ENCODE assay signal across 8 cellular contexts in the genomic region with DNA sequence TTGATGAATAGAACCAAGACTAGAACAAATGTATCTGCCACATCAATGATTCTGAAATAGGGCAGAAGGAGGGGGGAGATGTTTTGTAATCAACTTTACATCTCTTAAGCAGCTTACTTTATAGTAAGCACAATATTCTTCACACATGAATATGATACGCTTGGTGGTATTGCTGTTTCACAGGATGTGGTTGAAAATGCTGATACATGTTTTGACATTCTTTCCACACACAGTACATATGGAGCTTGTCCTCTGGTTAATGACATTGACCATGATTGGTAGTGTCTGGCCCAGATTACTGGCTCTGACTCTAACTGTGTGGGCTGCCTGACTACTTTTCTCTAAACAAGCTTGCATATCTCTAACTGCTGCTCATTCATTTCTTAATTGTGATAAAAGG.
DNase-seq lines count a peak whose midpoint lies in the region; ATAC-seq and TF ChIP-seq lines count a peak whose summit lies in the region.

No MANE protein-coding gene starts in this region.

- no peaks in the 10 kb centered on the region for H3K9me3 Mint-ChIP-seq in stimulated activated naive CD8-positive, alpha-beta T cell treated with anti-CD3 and anti-CD28 coated beads, Interleukin-15, amount 100 ng/mL, for 72 hours
- H3K9me3 Mint-ChIP-seq in H9 = no peaks in the 10 kb centered on the region

- H3K27me3 ChIP-seq in OCI-LY1 (ENCODE audit: insufficient read depth, low read length) (no peaks in the 10 kb centered on the region), fibroblast of lung (ENCODE audit: control insufficient read depth, insufficient read depth, low read length) (no peaks in the 10 kb centered on the region), mesendoderm (ENCODE audit: insufficient read depth, low read length, poor library complexity) (no peaks in the 10 kb centered on the region), H9 (ENCODE audit: insufficient read depth, low read length) (no peaks in the 10 kb centered on the region)

- H2BK120ac ChIP-seq in mesendoderm (ENCODE audit: low read depth, low read length) (no peak overlapping the region), H9 (ENCODE audit: low read depth, low read length, poor library complexity, severe bottlenecking) (no peak overlapping the region)

- no peak overlapping the region for H2BK20ac ChIP-seq in H9 (ENCODE audit: low read depth, low read length, poor library complexity, severe bottlenecking)

- peak; percentile 68 for ATAC-seq in GM21529 (IDR thresholded peaks at IDR 0.05; ENCODE audit: unreplicated experiment)
- ATAC-seq in stimulated activated naive CD8-positive, alpha-beta T cell treated with anti-CD3 and anti-CD28 coated beads, Interleukin-15, amount 100 ng/mL, for 72 hours = peak; percentile 98

- H3K36me3 ChIP-seq in OCI-LY1 (ENCODE audit: insufficient read depth, low read length) = peaks cover 23% of the 10 kb centered on the region; the same call in 1 of the 2 replicates
- H3K36me3 ChIP-seq in fibroblast of lung (ENCODE audit: control insufficient read depth, insufficient read depth, low read length) = no peaks in the 10 kb centered on the region
- H3K36me3 ChIP-seq in mesendoderm (ENCODE audit: control insufficient read depth, insufficient read depth, low read length) = no peaks in the 10 kb centered on the region

- H3K79me2 ChIP-seq in OCI-LY1 (ENCODE audit: insufficient read depth, low read length) (peaks cover 11% of the 10 kb centered on the region; the same call in 1 of the 2 replicates), fibroblast of lung (ENCODE audit: control insufficient read depth, insufficient read depth, low read length) (peaks cover 44% of the 10 kb centered on the region), mesendoderm (ENCODE audit: control insufficient read depth, insufficient read depth, low read length) (peaks cover 4% of the 10 kb centered on the region), H9 (ENCODE audit: insufficient read depth, low read length) (0 out of 2 replicates have a peak, but pooled peaks cover 2% of the 10 kb centered on the region)

- peaks cover 49% of the 10 kb centered on the region for H3K4me1 Mint-ChIP-seq in stimulated activated naive CD8-positive, alpha-beta T cell treated with anti-CD3 and anti-CD28 coated beads, Interleukin-15, amount 100 ng/mL, for 72 hours
- peaks cover 3 to 5% of the 10 kb centered on the region in 2 experiments; a peak in 3 of 4 replicates for H3K4me1 Mint-ChIP-seq in H9

- H2AFZ ChIP-seq in OCI-LY1 (ENCODE audit: low read length) = no peak overlapping the region
- no peak overlapping the region for H2AFZ ChIP-seq in fibroblast of lung (ENCODE audit: low read length)
- H2AFZ ChIP-seq in H9 (ENCODE audit: low read length) = no peak overlapping the region

- H4K20me1 ChIP-seq in OCI-LY1 (ENCODE audit: insufficient read depth, low read length) = no peaks in the 10 kb centered on the region
- H4K20me1 ChIP-seq in fibroblast of lung (ENCODE audit: control insufficient read depth, extremely low read depth, insufficient read depth, low read length) = no peaks in the 10 kb centered on the region
- no peaks in the 10 kb centered on the region for H4K20me1 ChIP-seq in H9 (ENCODE audit: control insufficient read depth, insufficient read depth, insufficient read length)

- H4K5ac ChIP-seq in mesendoderm (ENCODE audit: low read length) (no peak overlapping the region), H9 (ENCODE audit: insufficient read length, low read depth, low read length) (no peak overlapping the region)

- no peak overlapping the region for H3K23ac ChIP-seq in mesendoderm (ENCODE audit: low read length)
- H3K23ac ChIP-seq in H9 (ENCODE audit: insufficient read length, low read depth, low read length) = no peak overlapping the region

- peak overlapping the region; percentile 10 to 64 for H3K27ac Mint-ChIP-seq in stimulated activated naive CD8-positive, alpha-beta T cell treated with anti-CD3 and anti-CD28 coated beads, Interleukin-15, amount 100 ng/mL, for 72 hours
- H3K27ac Mint-ChIP-seq in H9 = no peak overlapping the region

- no peak overlapping the region for H4K91ac ChIP-seq in H9 (ENCODE audit: insufficient read length, low read depth, low read length)

- H3K9ac ChIP-seq in OCI-LY1 (ENCODE audit: low read length) (no peak overlapping the region), fibroblast of lung (ENCODE audit: insufficient read depth, low read length) (no peak overlapping the region), mesendoderm (ENCODE audit: low read length) (no peak overlapping the region), H9 (ENCODE audit: extremely low read depth, insufficient read length, low read length) (no peak overlapping the region)

- H3K4me1 ChIP-seq in OCI-LY1 (ENCODE audit: insufficient read depth, low read length, severe bottlenecking) (peaks cover 4% of the 10 kb centered on the region), fibroblast of lung (ENCODE audit: control insufficient read depth, extremely low read depth, insufficient read depth, low read length) (peaks cover 22% of the 10 kb centered on the region), mesendoderm (ENCODE audit: control insufficient read depth, low read depth, low read length) (no peaks in the 10 kb centered on the region), H9 (ENCODE audit: insufficient read depth, low read length) (0 out of 2 replicates have a peak, but pooled peaks cover 2% of the 10 kb centered on the region)

- H3K79me1 ChIP-seq in mesendoderm (ENCODE audit: low read length) = peaks cover 10% of the 10 kb centered on the region
- H3K79me1 ChIP-seq in H9 (ENCODE audit: insufficient read depth, low read depth, low read length, poor library complexity, severe bottlenecking) = no peaks in the 10 kb centered on the region

- H3K23me2 ChIP-seq in H9 (ENCODE audit: insufficient read length, low read depth, low read length, poor library complexity, severe bottlenecking) = no peaks in the 10 kb centered on the region

- H2BK5ac ChIP-seq in mesendoderm (ENCODE audit: low read length) = no peak overlapping the region
- no peak overlapping the region for H2BK5ac ChIP-seq in H9 (ENCODE audit: insufficient read length, low read length)

- H3K27ac ChIP-seq in OCI-LY1 (ENCODE audit: low read depth, low read length, poor library complexity, severe bottlenecking) = peak overlapping the region; percentile 13
- peak overlapping the region; percentile 57 for H3K27ac ChIP-seq in fibroblast of lung (ENCODE audit: insufficient read depth, low read length)
- no peak overlapping the region for H3K27ac ChIP-seq in mesendoderm (ENCODE audit: low read depth, low read length)
- H3K27ac ChIP-seq in H9 (ENCODE audit: insufficient read length, low read depth, low read length) = no peak overlapping the region

- DNase-seq in GM03348 (ENCODE audit: low spot score) = peak; percentile 49
- DNase-seq in fibroblast of lung (ENCODE audit: low read depth in 2 of 2) = peak; percentile 94
- peak; percentile 17 to 46 for DNase-seq in stimulated activated naive CD8-positive, alpha-beta T cell treated with anti-CD3 and anti-CD28 coated beads, Interleukin-15, amount 100 ng/mL, for 72 hours
- DNase-seq in 8988T = no peak
- no peak for DNase-seq in mesendoderm
- DNase-seq in H9 = no peak

- H3T11ph ChIP-seq in H9 (ENCODE audit: low read length) = no peak overlapping the region

- H3K27me3 Mint-ChIP-seq in stimulated activated naive CD8-positive, alpha-beta T cell treated with anti-CD3 and anti-CD28 coated beads, Interleukin-15, amount 100 ng/mL, for 72 hours = no peaks in the 10 kb centered on the region
- no peaks in the 10 kb centered on the region for H3K27me3 Mint-ChIP-seq in H9 (ENCODE audit: low read depth)

- H2AK5ac ChIP-seq in mesendoderm (ENCODE audit: low read length) (no peak overlapping the region), H9 (ENCODE audit: insufficient read length, low read length) (no peak overlapping the region)

- H2BK15ac ChIP-seq in mesendoderm (replicated peaks; ENCODE audit: low read depth) (no peak overlapping the region), H9 (ENCODE audit: low read depth, low read length) (no peak overlapping the region)

- no peaks in the 10 kb centered on the region; a peak in 1 of 7 replicates for H3K36me3 Mint-ChIP-seq in H9 (ENCODE audit: insufficient read depth in 1 of 3, low read depth in 3 of 3)

- H3F3A ChIP-seq in OCI-LY1 (ENCODE audit: insufficient read depth, low read length) = no peaks in the 10 kb centered on the region

- H3K56ac ChIP-seq in mesendoderm (ENCODE audit: low read length) (no peak overlapping the region), H9 (ENCODE audit: insufficient read length, low read depth, low read length) (no peak overlapping the region)

- no peak for TF ChIP-seq CTCF in OCI-LY1 (IDR thresholded peaks at IDR 0.05; ENCODE audit: low read length)
- no peak for TF ChIP-seq CTCF in fibroblast of lung (conservative IDR thresholded peaks at IDR 0.05 in 1 of 2, IDR thresholded peaks at IDR 0.05 in 1 of 2; ENCODE audit: low read depth in 1 of 2, low read length in 2 of 2)
- TF ChIP-seq CTCF in H9 (conservative IDR thresholded peaks at IDR 0.05) = no peak

- H4K8ac ChIP-seq in mesendoderm (ENCODE audit: low read depth, low read length) (no peak overlapping the region), H9 (replicated peaks; ENCODE audit: insufficient read length, low read depth, low read length) (no peak overlapping the region)

- peak overlapping the region; percentile 22 to 62 for H3K4me3 Mint-ChIP-seq in stimulated activated naive CD8-positive, alpha-beta T cell treated with anti-CD3 and anti-CD28 coated beads, Interleukin-15, amount 100 ng/mL, for 72 hours
- no peak overlapping the region for H3K4me3 Mint-ChIP-seq in H9

- no peak overlapping the region for H3K14ac ChIP-seq in H9 (ENCODE audit: insufficient read depth, low read length)

- H3K18ac ChIP-seq in mesendoderm (ENCODE audit: low read length) (no peak overlapping the region), H9 (ENCODE audit: insufficient read length, low read depth, low read length) (no peak overlapping the region)

- H3K4ac ChIP-seq in mesendoderm (ENCODE audit: low read depth, low read length) = no peak overlapping the region
- no peak overlapping the region for H3K4ac ChIP-seq in H9 (ENCODE audit: low read depth, low read length)

- no peaks in the 10 kb centered on the region for H3K9me2 ChIP-seq in OCI-LY1 (ENCODE audit: low read depth, low read length)

- H3K4me2 ChIP-seq in OCI-LY1 (ENCODE audit: low read length) (no peak overlapping the region), fibroblast of lung (ENCODE audit: extremely low read depth, insufficient read depth, low read length) (peak overlapping the region; percentile 10), mesendoderm (ENCODE audit: low read length) (no peak overlapping the region), H9 (ENCODE audit: insufficient read depth, insufficient read length, low read length) (no peak overlapping the region)

- H3K9me3 ChIP-seq in OCI-LY1 (ENCODE audit: low read length) (no peaks in the 10 kb centered on the region), fibroblast of lung (ENCODE audit: control insufficient read depth, insufficient read depth, low read depth, low read length) (no peaks in the 10 kb centered on the region), H9 (ENCODE audit: control insufficient read depth, low read depth, low read length) (no peaks in the 10 kb centered on the region)

- no peak overlapping the region for H2BK12ac ChIP-seq in H9 (ENCODE audit: insufficient read length, low read depth, low read length)

- H3K4me3 ChIP-seq in OCI-LY1 (ENCODE audit: low read depth, low read length, poor library complexity, severe bottlenecking) (no peak overlapping the region), fibroblast of lung (replicated peaks in 1 of 4; ENCODE audit: control extremely low read depth in 1 of 4, insufficient read depth in 1 of 4, low read depth in 3 of 4, low read length in 4 of 4) (no peak overlapping the region), mesendoderm (ENCODE audit: low read length) (no peak overlapping the region)

- no CpG with 5 or more reads among the region's 1 CpG for WGBS in mesendoderm (ENCODE audit: extremely low coverage, insufficient coverage, low lambda C conversion rate)
- no CpG with 5 or more reads among the region's 1 CpG for WGBS in H9 (ENCODE audit: extremely low coverage, insufficient read length, low lambda C conversion rate)

Comparison
In these comparisons a context has a peak if more than half of its experiments do, and no peak if none do; other contexts are left out.
1. DNase-seq: peak in GM03348 (single experiment), fibroblast of lung (2 of 2) and stimulated activated naive CD8-positive, alpha-beta T cell treated with anti-CD3 and anti-CD28 coated beads, Interleukin-15, amount 100 ng/mL, for 72 hours (2 of 2); none in 8988T (single experiment), mesendoderm (single experiment) and H9 (single experiment).
2. H3K27ac ChIP-seq: peak in OCI-LY1 (single experiment) and fibroblast of lung (single experiment); none in mesendoderm (single experiment) and H9 (single experiment).
3. H3K27ac Mint-ChIP-seq: peak in stimulated activated naive CD8-positive, alpha-beta T cell treated with anti-CD3 and anti-CD28 coated beads, Interleukin-15, amount 100 ng/mL, for 72 hours (2 of 2); none in H9 (0 of 3).
4. H3K4me3 Mint-ChIP-seq: peak in stimulated activated naive CD8-positive, alpha-beta T cell treated with anti-CD3 and anti-CD28 coated beads, Interleukin-15, amount 100 ng/mL, for 72 hours (2 of 2); none in H9 (0 of 2).